ENCODE assay signal across 20 cellular contexts in genomic region chr4:18202510-18202909, GRCh38.
"Had no signal": no experiment of that assay in that cellular context is flagged by ENCODE, and none has a peak within 500 bp of the region (broad histone marks: within the 10 kb centered on the region; RNA-seq: fewer than 3 reads in every experiment).

No MANE protein-coding gene starts in this region.

- FAIRE-seq: K562, TTC549 had no signal

- DNase-seq: activated CD4-positive, alpha-beta memory T cell treated with anti-CD3 and anti-CD28 coated beads for 36 hours; activated CD4-positive, alpha-beta T cell treated with anti-CD3 and anti-CD28 coated beads, Interleukin-2, amount 10 ng/mL, durations not matched to agents 7 days and 5 days; activated CD4-positive, CD25-positive, alpha-beta regulatory T cell; activated CD8-positive, alpha-beta memory T cell treated with anti-CD3 and anti-CD28 coated beads for 24 hours; activated gamma-delta T cell; activated naive CD4-positive, alpha-beta T cell treated with anti-CD3 and anti-CD28 coated beads, Interleukin-2, amount 10 ng/mL, durations not matched to agents 7 days and 5 days; activated naive CD8-positive, alpha-beta T cell treated with anti-CD3 and anti-CD28 coated beads for 36 hours; activated T-cell treated with anti-CD3 and anti-CD28 coated beads, Interleukin-2, amount 50 U/mL, for 48 hours; brain microvascular endothelial cell; Karpas-422; MM.1S; NCI-H146; NCI-H2029; NCI-H226; NCI-H748 treated with DMSO at 0.1 percent for 48 hours; T-cell; T-helper 2 cell; T1000 had no signal
